Comparison of ENCODE assay signal across 23 cellular contexts in genomic region chr6:43974643-43975235, GRCh38.
"Had no signal": no experiment of that assay in that cellular context is flagged by ENCODE, and none has a peak within 500 bp of the region (broad histone marks: within the 10 kb centered on the region; RNA-seq: fewer than 3 reads in every experiment).

No MANE protein-coding gene starts in this region.

- DNase-seq: cortex of kidney; dorsolateral prefrontal cortex; effector CD8-positive, alpha-beta T cell; esophagus squamous epithelium; heart left ventricle; hippocampal formation; islet precursor cell; left ventricle myocardium inferior; lower lobe of right lung; natural killer cell; sigmoid colon; stimulated activated CD4-positive, alpha-beta T cell treated with anti-CD3 and anti-CD28 coated beads, Interleukin-2, amount 100 ng/mL, for 24 hours; stimulated activated CD4-positive, alpha-beta T cell treated with anti-CD3 and anti-CD28 coated beads, Interleukin-4, amount 100 ng/mL, for 4 hours; stimulated activated naive B cell treated with anti-CD40 and anti-IgM and Interleukin-4, amounts not matched to agents 10 μg/mL and 1 μg/mL and 100 μg/mL, for 72 hours; stimulated activated naive CD8-positive, alpha-beta T cell treated with anti-CD3 and anti-CD28 coated beads, Interleukin-15, amount 100 ng/mL, for 72 hours; testis; upper lobe of right lung had no signal

- ATAC-seq: heart left ventricle; lower lobe of right lung; natural killer cell; stimulated activated naive B cell treated with anti-CD40 and anti-IgM and Interleukin-4, amounts not matched to agents 10 μg/mL and 1 μg/mL and 100 μg/mL, for 72 hours; stimulated activated naive CD8-positive, alpha-beta T cell treated with anti-CD3 and anti-CD28 coated beads, Interleukin-15, amount 100 ng/mL, for 72 hours; upper lobe of right lung had no signal

- H3K27ac ChIP-seq: dorsolateral prefrontal cortex, epithelial cell of prostate, esophagus squamous epithelium, left ventricle myocardium inferior, lower lobe of right lung, right atrium auricular region, sigmoid colon, skin epidermis, testis, tibial nerve, upper lobe of right lung, vagina had no signal

- H3K36me3 ChIP-seq: esophagus squamous epithelium, heart left ventricle, left ventricle myocardium inferior, lower lobe of right lung, right atrium auricular region, sigmoid colon, tibial nerve, upper lobe of right lung, vagina had no signal

- H3K27me3 ChIP-seq: dorsolateral prefrontal cortex, heart left ventricle, right atrium auricular region, sigmoid colon, testis, tibial nerve, upper lobe of right lung, vagina had no signal

- FAIRE-seq: frontal cortex had no signal

- H3K9me3 ChIP-seq: esophagus squamous epithelium, lower lobe of right lung, right atrium auricular region, testis, tibial nerve, upper lobe of right lung, vagina had no signal

- H3K4me3 ChIP-seq: dorsolateral prefrontal cortex, esophagus squamous epithelium, heart left ventricle, left ventricle myocardium inferior, lower lobe of right lung, right atrium auricular region, sigmoid colon, skin epidermis, testis, tibial nerve, upper lobe of right lung, vagina had no signal
